In genomic region chr17:49197346-49197998, GRCh38 we compare ENCODE assay signal across 20 cellular contexts. TPM values are rescaled to one million over a fixed set of nuclear protein-coding genes. Genes with fewer than 3 reads are reported as not detected.
DNase-seq lines count a peak whose midpoint lies in the region; ATAC-seq and TF ChIP-seq lines count a peak whose summit lies in the region.
"Had no signal": no experiment of that assay in that cellular context is flagged by ENCODE, and none has a peak within 500 bp of the region (broad histone marks: within the 10 kb centered on the region; RNA-seq: fewer than 3 reads in every experiment).

No MANE protein-coding gene starts in this region.

- TF ChIP-seq CTCF in RWPE1 (conservative IDR thresholded peaks at IDR 0.05; ENCODE audit: low read depth): no peak

- peak overlapping the region; percentile 56 for H3K27ac ChIP-seq in RWPE1

- CTCF ChIA-PET in RWPE1 (lab: Yijun Ruan, JAX): interaction anchor here (0.6 to 1.0 kb wide), 2 partner anchors 17 to 118 kb away, joined by 3 to 4 read pairs; no protein-coding TSS in a partner anchor

- DNase-seq in A172 (ENCODE audit: low spot score) (peak; percentile 51), ELR (ENCODE audit: low read depth) (peak; percentile 43), RWPE1 (ENCODE audit: low spot score) (no peak), kidney tubule cell (ENCODE audit: low spot score) (peak; percentile 80), GM19240 (ENCODE audit: insufficient read length, low spot score) (no peak), pons (ENCODE audit: low spot score) (no peak), NCI-H524 treated with DMSO at 0.1 percent for 48 hours (lab: John Stamatoyannopoulos, UW) (no peak)
- DNase-seq: DMS 273 treated with DMSO at 0.1 percent for 48 hours; effector CD8-positive, alpha-beta T cell; glutamatergic neuron; Kasumi-1; midbrain; NCI-H2081 treated with DMSO at 0.1 percent for 48 hours; nephron progenitor cell; T-helper 9 cell had no signal

- no peak for ATAC-seq in GM21737 (IDR thresholded peaks at IDR 0.05; ENCODE audit: unreplicated experiment)
- ATAC-seq: activated naive CD4-positive, alpha-beta T cell treated with anti-CD3 and anti-CD28 coated beads, Interleukin-2, amount 50 U/mL, for 72 hours had no signal

- POLR2A ChIA-PET in RWPE1 (lab: Yijun Ruan, JAX; ENCODE audit: low non-redundant PET): no interaction called here

RNA-seq across cellular contexts. Expression of gene GNGT2, which starts 12.9 kb away (rescaled TPM):
- not detected in 2 replicates for total RNA-seq in A172 (2014; rRNA removed; shearing (Covaris generic))
- total RNA-seq: NCI-H460 had no signal

RNA-seq across cellular contexts. Expression of gene ABI3, which starts 13.0 kb away (rescaled TPM):
- total RNA-seq in A172 (2014; rRNA removed; shearing (Covaris generic)): 0.07 and 0.41 TPM in 2 replicates
- total RNA-seq: NCI-H460 had no signal

RNA-seq across cellular contexts. Expression of gene PHOSPHO1, which starts 33.1 kb away (rescaled TPM):
- 0.22 TPM in 1 of 2 replicates, not detected in the other for total RNA-seq in A172 (2014; rRNA removed; shearing (Covaris generic))
- total RNA-seq: activated CD8-positive, alpha-beta memory T cell treated with anti-CD3 and anti-CD28 coated beads for 36 hours; activated naive CD4-positive, alpha-beta T cell treated with anti-CD3 and anti-CD28 coated beads, Interleukin-2, amount 50 U/mL, for 72 hours; NCI-H460; subcutaneous adipose tissue had no signal

Comparison
In these comparisons a context has a peak if more than half of its experiments do, and no peak if none do; other contexts are left out.
1. DNase-seq: peak in A172 (single experiment), ELR (single experiment) and kidney tubule cell (single experiment); none in RWPE1 (single experiment), GM19240 (single experiment), pons (single experiment) and NCI-H524 treated with DMSO at 0.1 percent for 48 hours (single experiment).